1 cellular context compared by ENCODE assay signal in the genomic region with DNA sequence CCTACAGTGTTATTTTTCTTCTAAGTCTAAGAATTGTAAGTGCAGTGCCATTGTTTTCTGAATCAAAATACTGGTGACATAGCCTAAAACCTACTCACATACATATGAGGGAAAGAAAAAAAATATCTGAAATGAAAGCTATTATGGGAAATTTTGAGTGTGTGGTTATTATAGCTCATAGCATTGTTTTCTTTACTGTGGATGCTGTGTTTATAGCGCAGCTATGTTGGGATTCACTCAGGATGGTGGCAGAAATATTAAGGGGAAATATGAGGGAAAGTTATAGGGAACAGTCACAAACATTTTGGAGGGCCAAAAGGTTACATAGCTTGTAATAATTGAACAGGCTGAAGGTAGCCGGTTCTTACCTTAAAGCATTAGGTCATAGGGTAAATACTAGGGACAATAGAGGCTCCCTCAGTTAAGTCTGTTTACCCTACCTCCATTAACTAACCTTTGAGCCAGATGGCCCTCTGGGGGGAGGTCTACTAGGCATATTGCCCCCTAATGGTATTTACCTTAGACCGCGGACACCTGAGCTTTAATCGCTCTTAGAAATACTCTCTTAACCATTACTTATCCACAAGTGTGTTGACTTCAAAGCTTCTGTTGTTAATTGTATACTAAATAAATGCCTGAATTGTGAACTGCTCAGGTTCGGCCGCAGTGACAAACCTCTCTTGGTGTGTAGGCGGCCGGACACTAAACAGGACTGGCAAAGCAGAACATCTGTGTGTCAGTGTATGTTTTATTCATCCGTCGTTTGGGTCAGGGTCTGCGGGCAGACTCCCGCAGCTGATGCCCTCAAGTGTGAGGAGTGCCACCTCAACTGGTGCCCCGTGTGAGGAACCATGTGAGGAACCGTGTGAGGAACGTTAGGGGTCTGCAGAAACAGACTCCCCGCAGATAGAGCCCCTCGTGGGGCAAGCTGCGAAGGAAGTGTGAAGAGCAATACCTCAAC.
TF ChIP-seq lines count a peak whose summit lies in the region.

No MANE protein-coding gene starts in this region.

TF ChIP-seq in HepG2, 621 proteins besides CTCF, POLR2A, EP300 and RAD21 (continued from another document and continues in another):
- TF ChIP-seq, protein P1, sequence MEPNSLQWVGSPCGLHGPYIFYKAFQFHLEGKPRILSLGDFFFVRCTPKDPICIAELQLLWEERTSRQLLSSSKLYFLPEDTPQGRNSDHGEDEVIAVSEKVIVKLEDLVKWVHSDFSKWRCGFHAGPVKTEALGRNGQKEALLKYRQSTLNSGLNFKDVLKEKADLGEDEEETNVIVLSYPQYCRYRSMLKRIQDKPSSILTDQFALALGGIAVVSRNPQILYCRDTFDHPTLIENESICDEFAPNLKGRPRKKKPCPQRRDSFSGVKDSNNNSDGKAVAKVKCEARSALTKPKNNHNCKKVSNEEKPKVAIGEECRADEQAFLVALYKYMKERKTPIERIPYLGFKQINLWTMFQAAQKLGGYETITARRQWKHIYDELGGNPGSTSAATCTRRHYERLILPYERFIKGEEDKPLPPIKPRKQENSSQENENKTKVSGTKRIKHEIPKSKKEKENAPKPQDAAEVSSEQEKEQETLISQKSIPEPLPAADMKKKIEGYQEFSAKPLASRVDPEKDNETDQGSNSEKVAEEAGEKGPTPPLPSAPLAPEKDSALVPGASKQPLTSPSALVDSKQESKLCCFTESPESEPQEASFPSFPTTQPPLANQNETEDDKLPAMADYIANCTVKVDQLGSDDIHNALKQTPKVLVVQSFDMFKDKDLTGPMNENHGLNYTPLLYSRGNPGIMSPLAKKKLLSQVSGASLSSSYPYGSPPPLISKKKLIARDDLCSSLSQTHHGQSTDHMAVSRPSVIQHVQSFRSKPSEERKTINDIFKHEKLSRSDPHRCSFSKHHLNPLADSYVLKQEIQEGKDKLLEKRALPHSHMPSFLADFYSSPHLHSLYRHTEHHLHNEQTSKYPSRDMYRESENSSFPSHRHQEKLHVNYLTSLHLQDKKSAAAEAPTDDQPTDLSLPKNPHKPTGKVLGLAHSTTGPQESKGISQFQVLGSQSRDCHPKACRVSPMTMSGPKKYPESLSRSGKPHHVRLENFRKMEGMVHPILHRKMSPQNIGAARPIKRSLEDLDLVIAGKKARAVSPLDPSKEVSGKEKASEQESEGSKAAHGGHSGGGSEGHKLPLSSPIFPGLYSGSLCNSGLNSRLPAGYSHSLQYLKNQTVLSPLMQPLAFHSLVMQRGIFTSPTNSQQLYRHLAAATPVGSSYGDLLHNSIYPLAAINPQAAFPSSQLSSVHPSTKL (CRISPR knock-in tag; IDR thresholded peaks at IDR 0.05), result peak; percentile 98
- TF ChIP-seq, protein P2, sequence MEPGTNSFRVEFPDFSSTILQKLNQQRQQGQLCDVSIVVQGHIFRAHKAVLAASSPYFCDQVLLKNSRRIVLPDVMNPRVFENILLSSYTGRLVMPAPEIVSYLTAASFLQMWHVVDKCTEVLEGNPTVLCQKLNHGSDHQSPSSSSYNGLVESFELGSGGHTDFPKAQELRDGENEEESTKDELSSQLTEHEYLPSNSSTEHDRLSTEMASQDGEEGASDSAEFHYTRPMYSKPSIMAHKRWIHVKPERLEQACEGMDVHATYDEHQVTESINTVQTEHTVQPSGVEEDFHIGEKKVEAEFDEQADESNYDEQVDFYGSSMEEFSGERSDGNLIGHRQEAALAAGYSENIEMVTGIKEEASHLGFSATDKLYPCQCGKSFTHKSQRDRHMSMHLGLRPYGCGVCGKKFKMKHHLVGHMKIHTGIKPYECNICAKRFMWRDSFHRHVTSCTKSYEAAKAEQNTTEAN (CRISPR knock-in tag; conservative IDR thresholded peaks at IDR 0.05), result peak; percentile 60; the same call in 1 of the 2 replicates
- TF ChIP-seq TARDBP (CRISPR knock-in tag; IDR thresholded peaks at IDR 0.05) (peak; percentile 79; the same call in 1 of the 2 replicates), ZNF841 (CRISPR knock-in tag; IDR thresholded peaks at IDR 0.05; ENCODE audit: borderline replicate concordance) (0 out of 2 replicates have a peak, but pooled peaks have one; percentile 35), POLR2AphosphoS5 (IDR thresholded peaks at IDR 0.05; ENCODE audit: low read depth, low read length) (no peak), ZNF558 (CRISPR knock-in tag; IDR thresholded peaks at IDR 0.05; ENCODE audit: borderline replicate concordance) (no peak), ZFP37 (CRISPR knock-in tag; IDR thresholded peaks at IDR 0.05; ENCODE audit: borderline replicate concordance) (no peak), TEAD3 (CRISPR knock-in tag; optimal IDR thresholded peaks at IDR 0.05; ENCODE audit: borderline replicate concordance) (peak; percentile 91), HMG20A (CRISPR knock-in tag; IDR thresholded peaks at IDR 0.05; ENCODE audit: borderline replicate concordance) (peak; percentile 91), HNRNPK (IDR thresholded peaks at IDR 0.05; ENCODE audit: low read depth, low read length, poor library complexity, severe bottlenecking) (no peak), ETV6 (CRISPR knock-in tag; conservative IDR thresholded peaks at IDR 0.05) (no peak), KMT2B (CRISPR knock-in tag; IDR thresholded peaks at IDR 0.05) (peak; percentile 43; the same call in 1 of the 2 replicates), MYNN (CRISPR knock-in tag; IDR thresholded peaks at IDR 0.05; ENCODE audit: low read depth) (no peak), REPIN1 (CRISPR knock-in tag; IDR thresholded peaks at IDR 0.05; ENCODE audit: borderline replicate concordance, low read depth) (0 out of 2 replicates have a peak, but pooled peaks have one; percentile 56), NFKB2 (CRISPR knock-in tag; IDR thresholded peaks at IDR 0.05; ENCODE audit: borderline replicate concordance) (no peak), JUNB (CRISPR knock-in tag; IDR thresholded peaks at IDR 0.05; ENCODE audit: borderline replicate concordance) (peak; percentile 19; the same call in 1 of the 2 replicates), TCF7 (IDR thresholded peaks at IDR 0.05; ENCODE audit: low read depth) (peak; percentile 92), ZNF234 (CRISPR knock-in tag; conservative IDR thresholded peaks at IDR 0.05) (no peak), MAFK (conservative IDR thresholded peaks at IDR 0.05 in 1 of 2, IDR thresholded peaks at IDR 0.05 in 1 of 2; ENCODE audit: low read length in 2 of 2) (no peak), ZNF331 (CRISPR knock-in tag; IDR thresholded peaks at IDR 0.05) (peak; percentile 93), TRIM24 (CRISPR knock-in tag; IDR thresholded peaks at IDR 0.05) (no peak), ZBTB7A (CRISPR knock-in tag; IDR thresholded peaks at IDR 0.05) (no peak), NR1H2 (CRISPR knock-in tag; IDR thresholded peaks at IDR 0.05; ENCODE audit: borderline replicate concordance, low read depth) (no peak), HNF4A (CRISPR knock-in tag; IDR thresholded peaks at IDR 0.05) (peak; percentile 97), NFIC (IDR thresholded peaks at IDR 0.05; ENCODE audit: low read length) (peak; percentile 84; the same call in 1 of the 2 replicates)
- TF ChIP-seq, protein P3, sequence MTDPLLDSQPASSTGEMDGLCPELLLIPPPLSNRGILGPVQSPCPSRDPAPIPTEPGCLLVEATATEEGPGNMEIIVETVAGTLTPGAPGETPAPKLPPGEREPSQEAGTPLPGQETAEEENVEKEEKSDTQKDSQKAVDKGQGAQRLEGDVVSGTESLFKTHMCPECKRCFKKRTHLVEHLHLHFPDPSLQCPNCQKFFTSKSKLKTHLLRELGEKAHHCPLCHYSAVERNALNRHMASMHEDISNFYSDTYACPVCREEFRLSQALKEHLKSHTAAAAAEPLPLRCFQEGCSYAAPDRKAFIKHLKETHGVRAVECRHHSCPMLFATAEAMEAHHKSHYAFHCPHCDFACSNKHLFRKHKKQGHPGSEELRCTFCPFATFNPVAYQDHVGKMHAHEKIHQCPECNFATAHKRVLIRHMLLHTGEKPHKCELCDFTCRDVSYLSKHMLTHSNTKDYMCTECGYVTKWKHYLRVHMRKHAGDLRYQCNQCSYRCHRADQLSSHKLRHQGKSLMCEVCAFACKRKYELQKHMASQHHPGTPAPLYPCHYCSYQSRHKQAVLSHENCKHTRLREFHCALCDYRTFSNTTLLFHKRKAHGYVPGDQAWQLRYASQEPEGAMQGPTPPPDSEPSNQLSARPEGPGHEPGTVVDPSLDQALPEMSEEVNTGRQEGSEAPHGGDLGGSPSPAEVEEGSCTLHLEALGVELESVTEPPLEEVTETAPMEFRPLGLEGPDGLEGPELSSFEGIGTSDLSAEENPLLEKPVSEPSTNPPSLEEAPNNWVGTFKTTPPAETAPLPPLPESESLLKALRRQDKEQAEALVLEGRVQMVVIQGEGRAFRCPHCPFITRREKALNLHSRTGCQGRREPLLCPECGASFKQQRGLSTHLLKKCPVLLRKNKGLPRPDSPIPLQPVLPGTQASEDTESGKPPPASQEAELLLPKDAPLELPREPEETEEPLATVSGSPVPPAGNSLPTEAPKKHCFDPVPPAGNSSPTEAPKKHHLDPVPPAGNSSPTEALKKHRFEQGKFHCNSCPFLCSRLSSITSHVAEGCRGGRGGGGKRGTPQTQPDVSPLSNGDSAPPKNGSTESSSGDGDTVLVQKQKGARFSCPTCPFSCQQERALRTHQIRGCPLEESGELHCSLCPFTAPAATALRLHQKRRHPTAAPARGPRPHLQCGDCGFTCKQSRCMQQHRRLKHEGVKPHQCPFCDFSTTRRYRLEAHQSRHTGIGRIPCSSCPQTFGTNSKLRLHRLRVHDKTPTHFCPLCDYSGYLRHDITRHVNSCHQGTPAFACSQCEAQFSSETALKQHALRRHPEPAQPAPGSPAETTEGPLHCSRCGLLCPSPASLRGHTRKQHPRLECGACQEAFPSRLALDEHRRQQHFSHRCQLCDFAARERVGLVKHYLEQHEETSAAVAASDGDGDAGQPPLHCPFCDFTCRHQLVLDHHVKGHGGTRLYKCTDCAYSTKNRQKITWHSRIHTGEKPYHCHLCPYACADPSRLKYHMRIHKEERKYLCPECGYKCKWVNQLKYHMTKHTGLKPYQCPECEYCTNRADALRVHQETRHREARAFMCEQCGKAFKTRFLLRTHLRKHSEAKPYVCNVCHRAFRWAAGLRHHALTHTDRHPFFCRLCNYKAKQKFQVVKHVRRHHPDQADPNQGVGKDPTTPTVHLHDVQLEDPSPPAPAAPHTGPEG (CRISPR knock-in tag; IDR thresholded peaks at IDR 0.05), result no peak
- TF ChIP-seq, protein P4, sequence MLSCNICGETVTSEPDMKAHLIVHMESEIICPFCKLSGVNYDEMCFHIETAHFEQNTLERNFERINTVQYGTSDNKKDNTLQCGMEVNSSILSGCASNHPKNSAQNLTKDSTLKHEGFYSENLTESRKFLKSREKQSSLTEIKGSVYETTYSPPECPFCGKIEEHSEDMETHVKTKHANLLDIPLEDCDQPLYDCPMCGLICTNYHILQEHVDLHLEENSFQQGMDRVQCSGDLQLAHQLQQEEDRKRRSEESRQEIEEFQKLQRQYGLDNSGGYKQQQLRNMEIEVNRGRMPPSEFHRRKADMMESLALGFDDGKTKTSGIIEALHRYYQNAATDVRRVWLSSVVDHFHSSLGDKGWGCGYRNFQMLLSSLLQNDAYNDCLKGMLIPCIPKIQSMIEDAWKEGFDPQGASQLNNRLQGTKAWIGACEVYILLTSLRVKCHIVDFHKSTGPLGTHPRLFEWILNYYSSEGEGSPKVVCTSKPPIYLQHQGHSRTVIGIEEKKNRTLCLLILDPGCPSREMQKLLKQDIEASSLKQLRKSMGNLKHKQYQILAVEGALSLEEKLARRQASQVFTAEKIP (CRISPR knock-in tag; IDR thresholded peaks at IDR 0.05; ENCODE audit: borderline replicate concordance), result no peak
- TF ChIP-seq, protein P5, sequence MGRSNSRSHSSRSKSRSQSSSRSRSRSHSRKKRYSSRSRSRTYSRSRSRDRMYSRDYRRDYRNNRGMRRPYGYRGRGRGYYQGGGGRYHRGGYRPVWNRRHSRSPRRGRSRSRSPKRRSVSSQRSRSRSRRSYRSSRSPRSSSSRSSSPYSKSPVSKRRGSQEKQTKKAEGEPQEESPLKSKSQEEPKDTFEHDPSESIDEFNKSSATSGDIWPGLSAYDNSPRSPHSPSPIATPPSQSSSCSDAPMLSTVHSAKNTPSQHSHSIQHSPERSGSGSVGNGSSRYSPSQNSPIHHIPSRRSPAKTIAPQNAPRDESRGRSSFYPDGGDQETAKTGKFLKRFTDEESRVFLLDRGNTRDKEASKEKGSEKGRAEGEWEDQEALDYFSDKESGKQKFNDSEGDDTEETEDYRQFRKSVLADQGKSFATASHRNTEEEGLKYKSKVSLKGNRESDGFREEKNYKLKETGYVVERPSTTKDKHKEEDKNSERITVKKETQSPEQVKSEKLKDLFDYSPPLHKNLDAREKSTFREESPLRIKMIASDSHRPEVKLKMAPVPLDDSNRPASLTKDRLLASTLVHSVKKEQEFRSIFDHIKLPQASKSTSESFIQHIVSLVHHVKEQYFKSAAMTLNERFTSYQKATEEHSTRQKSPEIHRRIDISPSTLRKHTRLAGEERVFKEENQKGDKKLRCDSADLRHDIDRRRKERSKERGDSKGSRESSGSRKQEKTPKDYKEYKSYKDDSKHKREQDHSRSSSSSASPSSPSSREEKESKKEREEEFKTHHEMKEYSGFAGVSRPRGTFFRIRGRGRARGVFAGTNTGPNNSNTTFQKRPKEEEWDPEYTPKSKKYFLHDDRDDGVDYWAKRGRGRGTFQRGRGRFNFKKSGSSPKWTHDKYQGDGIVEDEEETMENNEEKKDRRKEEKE (IDR thresholded peaks at IDR 0.05), result no peak
- TF ChIP-seq, protein P6, sequence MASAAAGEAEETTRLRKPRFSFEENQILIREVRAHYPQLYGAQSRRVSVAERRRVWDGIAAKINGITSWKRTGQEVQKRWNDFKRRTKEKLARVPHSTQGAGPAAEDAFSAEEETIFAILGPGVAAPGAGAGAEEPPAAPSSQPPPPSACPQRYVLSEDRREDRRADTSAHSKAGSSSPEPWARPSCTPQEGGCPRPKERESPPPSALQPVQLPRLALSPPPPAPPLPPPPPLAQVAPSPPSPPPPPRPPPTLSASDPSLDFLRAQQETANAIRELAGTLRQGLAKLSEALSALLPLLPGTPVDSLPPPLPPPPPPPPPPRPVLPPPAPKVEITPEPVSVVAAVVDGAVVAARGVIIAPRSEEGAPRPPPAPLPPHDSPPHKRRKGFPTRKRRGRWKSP (CRISPR knock-in tag; IDR thresholded peaks at IDR 0.05), result no peak
- TF ChIP-seq, protein P7, sequence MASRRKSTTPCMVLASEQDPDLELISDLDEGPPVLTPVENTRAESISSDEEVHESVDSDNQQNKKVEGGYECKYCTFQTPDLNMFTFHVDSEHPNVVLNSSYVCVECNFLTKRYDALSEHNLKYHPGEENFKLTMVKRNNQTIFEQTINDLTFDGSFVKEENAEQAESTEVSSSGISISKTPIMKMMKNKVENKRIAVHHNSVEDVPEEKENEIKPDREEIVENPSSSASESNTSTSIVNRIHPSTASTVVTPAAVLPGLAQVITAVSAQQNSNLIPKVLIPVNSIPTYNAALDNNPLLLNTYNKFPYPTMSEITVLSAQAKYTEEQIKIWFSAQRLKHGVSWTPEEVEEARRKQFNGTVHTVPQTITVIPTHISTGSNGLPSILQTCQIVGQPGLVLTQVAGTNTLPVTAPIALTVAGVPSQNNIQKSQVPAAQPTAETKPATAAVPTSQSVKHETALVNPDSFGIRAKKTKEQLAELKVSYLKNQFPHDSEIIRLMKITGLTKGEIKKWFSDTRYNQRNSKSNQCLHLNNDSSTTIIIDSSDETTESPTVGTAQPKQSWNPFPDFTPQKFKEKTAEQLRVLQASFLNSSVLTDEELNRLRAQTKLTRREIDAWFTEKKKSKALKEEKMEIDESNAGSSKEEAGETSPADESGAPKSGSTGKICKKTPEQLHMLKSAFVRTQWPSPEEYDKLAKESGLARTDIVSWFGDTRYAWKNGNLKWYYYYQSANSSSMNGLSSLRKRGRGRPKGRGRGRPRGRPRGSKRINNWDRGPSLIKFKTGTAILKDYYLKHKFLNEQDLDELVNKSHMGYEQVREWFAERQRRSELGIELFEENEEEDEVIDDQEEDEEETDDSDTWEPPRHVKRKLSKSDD (CRISPR knock-in tag; IDR thresholded peaks at IDR 0.05; ENCODE audit: low read depth), result peak; percentile 51; the same call in 1 of the 2 replicates
- TF ChIP-seq, protein P8, sequence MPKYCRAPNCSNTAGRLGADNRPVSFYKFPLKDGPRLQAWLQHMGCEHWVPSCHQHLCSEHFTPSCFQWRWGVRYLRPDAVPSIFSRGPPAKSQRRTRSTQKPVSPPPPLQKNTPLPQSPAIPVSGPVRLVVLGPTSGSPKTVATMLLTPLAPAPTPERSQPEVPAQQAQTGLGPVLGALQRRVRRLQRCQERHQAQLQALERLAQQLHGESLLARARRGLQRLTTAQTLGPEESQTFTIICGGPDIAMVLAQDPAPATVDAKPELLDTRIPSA (CRISPR knock-in tag; IDR thresholded peaks at IDR 0.05; ENCODE audit: borderline replicate concordance), result no peak
